Comparison of ENCODE assay signal across 28 cellular contexts in the genomic region with DNA sequence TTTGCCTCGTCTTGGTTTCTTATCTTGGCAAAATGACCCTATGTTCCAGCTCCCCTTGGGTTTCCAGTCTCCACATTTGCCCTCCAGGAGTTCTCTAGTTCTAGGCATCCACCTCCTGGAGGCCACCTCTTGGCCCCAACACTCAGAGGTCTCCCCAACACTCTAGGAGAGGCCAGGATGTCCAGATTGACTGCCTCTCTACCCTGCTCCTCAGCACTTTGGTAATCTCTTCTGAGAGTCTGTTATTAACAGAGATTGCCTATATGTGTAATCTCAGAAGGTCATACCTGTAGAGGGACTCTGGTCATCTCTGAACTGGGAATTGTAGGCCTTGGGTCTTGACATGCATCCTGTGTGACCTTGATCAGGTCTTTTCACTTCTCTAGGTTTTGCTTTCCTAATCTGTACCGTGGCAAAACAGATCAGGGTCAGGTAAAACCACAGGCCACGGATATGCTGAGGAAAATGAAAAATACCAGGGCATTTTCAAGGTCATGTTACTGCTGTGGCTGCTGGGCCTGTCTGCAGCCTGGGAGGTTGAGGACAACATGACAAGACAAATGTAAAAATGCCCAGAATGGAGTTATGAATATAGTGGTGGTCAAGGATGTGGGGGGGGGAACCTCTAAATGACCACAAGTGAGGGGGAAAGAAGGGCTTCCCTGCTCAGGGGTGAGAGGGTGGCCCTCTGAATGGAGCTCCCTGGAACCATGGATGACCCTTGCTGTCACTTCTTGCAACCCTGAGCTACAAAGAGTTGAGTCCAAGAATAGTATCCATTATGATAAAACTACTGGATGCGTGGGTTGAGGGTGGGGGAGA. TPM values are rescaled to one million over a fixed set of nuclear protein-coding genes. Genes with fewer than 3 reads are reported as not detected.
DNase-seq lines count a peak whose midpoint lies in the region; ATAC-seq, FAIRE-seq and TF ChIP-seq lines count a peak whose summit lies in the region.
"Had no signal": no experiment of that assay in that cellular context is flagged by ENCODE, and none has a peak within 500 bp of the region (broad histone marks: within the 10 kb centered on the region; RNA-seq: fewer than 3 reads in every experiment).

No MANE protein-coding gene starts in this region.

- H3K9me3 Mint-ChIP-seq in dendritic cell treated with granulocyte-macrophage colony-stimulating factor and Interleukin-4, amounts not matched to agents 40 ng/mL and 50 ng/mL, for 4 days: no peaks in the 10 kb centered on the region
- H3K9me3 Mint-ChIP-seq: activated naive CD4-positive, alpha-beta T cell treated with anti-CD3 and anti-CD28 coated beads for 36 hours had no signal

- H3K4me3 Mint-ChIP-seq in dendritic cell treated with granulocyte-macrophage colony-stimulating factor and Interleukin-4, amounts not matched to agents 40 ng/mL and 50 ng/mL, for 4 days: no peak overlapping the region
- H3K4me3 Mint-ChIP-seq: activated naive CD4-positive, alpha-beta T cell treated with anti-CD3 and anti-CD28 coated beads for 36 hours had no signal

- H3K36me3 ChIP-seq in BLaER1 treated with 17β-estradiol and CSF1 and Interleukin-3, amounts not matched to agents 10 nM and 100 nM: no peaks in the 10 kb centered on the region
- H3K36me3 ChIP-seq in H7 (replicated peaks; ENCODE audit: control insufficient read depth, insufficient read depth, low read length) (no peaks in the 10 kb centered on the region), SJCRH30 (no peaks in the 10 kb centered on the region)
- H3K36me3 ChIP-seq: BE2C, breast epithelium, spleen, tibial nerve had no signal

- H3K4me1 Mint-ChIP-seq in dendritic cell treated with granulocyte-macrophage colony-stimulating factor and Interleukin-4, amounts not matched to agents 40 ng/mL and 50 ng/mL, for 4 days (ENCODE audit: low read depth): peaks cover 69% of the 10 kb centered on the region

- H4K20me1 ChIP-seq in BLaER1 treated with 17β-estradiol and CSF1 and Interleukin-3, amounts not matched to agents 10 nM and 100 nM: no peaks in the 10 kb centered on the region

- no peak for TF ChIP-seq CTCF in GM10266 (IDR thresholded peaks at IDR 0.05; ENCODE audit: control insufficient read depth, insufficient read depth, low read depth, missing control alignments)

- intact Hi-C loops in dendritic cell treated with granulocyte-macrophage colony-stimulating factor and Interleukin-4, amounts not matched to agents 40 ng/mL and 50 ng/mL, for 4 days (cut with micrococcal nuclease): no loop called here

- H3K27me3 ChIP-seq in BLaER1 treated with 17β-estradiol and CSF1 and Interleukin-3, amounts not matched to agents 10 nM and 100 nM: no peaks in the 10 kb centered on the region
- no peaks in the 10 kb centered on the region for H3K27me3 ChIP-seq in H7 (ENCODE audit: control insufficient read depth, insufficient read depth, low read length)
- H3K27me3 ChIP-seq in SJCRH30: peaks cover 15% of the 10 kb centered on the region; the same call in 1 of the 2 replicates
- H3K27me3 ChIP-seq: spleen, tibial nerve had no signal

- peak overlapping the region in 4 of 11 experiments; percentile 0 to 69 (median 56); a peak in 10 of 22 replicates for H3K27ac ChIP-seq in BLaER1 treated with 17β-estradiol and CSF1 and Interleukin-3, amounts not matched to agents 10 nM and 100 nM
- no peak overlapping the region for H3K27ac ChIP-seq in SJCRH30
- H3K27ac ChIP-seq: A549, breast epithelium, spleen, tibial nerve had no signal

- no peaks in the 10 kb centered on the region for H3K36me3 Mint-ChIP-seq in dendritic cell treated with granulocyte-macrophage colony-stimulating factor and Interleukin-4, amounts not matched to agents 40 ng/mL and 50 ng/mL, for 4 days (ENCODE audit: low read depth)

- H3K4me1 ChIP-seq in BLaER1 treated with 17β-estradiol and CSF1 and Interleukin-3, amounts not matched to agents 10 nM and 100 nM: peaks cover 67 to 82% (median 81%) of the 10 kb centered on the region in 10 experiments
- H3K4me1 ChIP-seq in SJCRH30: no peaks in the 10 kb centered on the region
- H3K4me1 ChIP-seq: A549, BE2C, breast epithelium, tibial nerve had no signal

- no peak overlapping the region for H3K9ac ChIP-seq in BLaER1 treated with 17β-estradiol and CSF1 and Interleukin-3, amounts not matched to agents 10 nM and 100 nM

- no peak overlapping the region for H3K4me3 ChIP-seq in BLaER1 treated with 17β-estradiol and CSF1 and Interleukin-3, amounts not matched to agents 10 nM and 100 nM
- H3K4me3 ChIP-seq in H7 (ENCODE audit: insufficient read depth, low read depth, low read length): no peak overlapping the region
- H3K4me3 ChIP-seq in SJCRH30: no peak overlapping the region
- H3K4me3 ChIP-seq: A549, breast epithelium, spleen, tibial nerve had no signal

- H3K27me3 Mint-ChIP-seq in dendritic cell treated with granulocyte-macrophage colony-stimulating factor and Interleukin-4, amounts not matched to agents 40 ng/mL and 50 ng/mL, for 4 days: peaks cover 8% of the 10 kb centered on the region

- H3K4me2 ChIP-seq in BLaER1 treated with 17β-estradiol and CSF1 and Interleukin-3, amounts not matched to agents 10 nM and 100 nM: peak overlapping the region; percentile 48 to 84 (median 70)
- H3K4me2 ChIP-seq: A549 had no signal

- H3K27ac Mint-ChIP-seq in dendritic cell treated with granulocyte-macrophage colony-stimulating factor and Interleukin-4, amounts not matched to agents 40 ng/mL and 50 ng/mL, for 4 days: peak overlapping the region; percentile 1
- H3K27ac Mint-ChIP-seq: activated naive CD4-positive, alpha-beta T cell treated with anti-CD3 and anti-CD28 coated beads for 36 hours had no signal

- no peak for FAIRE-seq in urothelium cell line (lab: Jason Lieb, UNC)
- FAIRE-seq: A549, endothelial cell of umbilical vein, H1 had no signal

- no peaks in the 10 kb centered on the region for H3K9me3 ChIP-seq in BLaER1 treated with 17β-estradiol and CSF1 and Interleukin-3, amounts not matched to agents 10 nM and 100 nM (replicated peaks in 1 of 11)
- no peaks in the 10 kb centered on the region for H3K9me3 ChIP-seq in SJCRH30 (replicated peaks)
- H3K9me3 ChIP-seq: A549, BE2C, breast epithelium, spleen, tibial nerve had no signal

- DNase-seq in H7 (no peak), urothelium cell line (ENCODE audit: low spot score) (no peak), SJCRH30 (no peak), GM10266 (ENCODE audit: extremely low spot score) (no peak)
- DNase-seq: activated CD4-positive, alpha-beta T cell treated with anti-CD3 and anti-CD28 coated beads, Interleukin-2, amount 50 U/mL, for 48 hours; activated CD4-positive, CD25-positive, alpha-beta regulatory T cell; activated naive CD4-positive, alpha-beta T cell treated with anti-CD3 and anti-CD28 coated beads for 36 hours; amniotic stem cell; BE2C; cortex of kidney; head of caudate nucleus; mesenchymal stem cell; NCI-H526 treated with DMSO at 0.1 percent for 48 hours; spleen; stimulated activated CD4-positive, alpha-beta T cell treated with anti-CD3 and anti-CD28 coated beads, Interleukin-4, amount 100 ng/mL, for 1 hour; stimulated activated naive CD8-positive, alpha-beta T cell treated with anti-CD3 and anti-CD28 coated beads, Interleukin-15, Interleukin-2, amounts not matched to agents 100 U/mL and 50 U/mL, for 24 hours; T1000 had no signal

- peak; percentile 22 for ATAC-seq in GM19467 (IDR thresholded peaks at IDR 0.05; ENCODE audit: unreplicated experiment)
- ATAC-seq in HG03354 (IDR thresholded peaks at IDR 0.05; ENCODE audit: poor library complexity, severe bottlenecking, unreplicated experiment): peak; percentile 24
- ATAC-seq: A549 had no signal

RNA-seq across cellular contexts. Expression of gene CCL4L2, which starts 5.0 kb away (rescaled TPM):
- not detected in 2 replicates for total RNA-seq in H7 (2014; rRNA removed; shearing (Covaris generic))
- total RNA-seq in SJCRH30 (2014; rRNA removed; shearing (Covaris generic)): not detected in 2 replicates
- total RNA-seq: endothelial cell of umbilical vein, H1, myocyte, osteoblast had no signal

RNA-seq across cellular contexts. Expression of gene CCL3L1, which starts 9.3 kb away (rescaled TPM):
- total RNA-seq in H7 (2014; rRNA removed; shearing (Covaris generic)): not detected in 2 replicates
- not detected in 2 replicates for total RNA-seq in SJCRH30 (2014; rRNA removed; shearing (Covaris generic))
- total RNA-seq: endothelial cell of umbilical vein, H1, myocyte, osteoblast, tibial nerve had no signal

RNA-seq across cellular contexts. Expression of gene TBC1D3B, which starts 29.4 kb away (rescaled TPM):
- 1.1 TPM in 1 of 2 replicates, not detected in the other for total RNA-seq in H7 (2014; rRNA removed; shearing (Covaris generic))
- total RNA-seq in SJCRH30 (2014; rRNA removed; shearing (Covaris generic)): 1.5 and 3.7 TPM in 2 replicates

RNA-seq across cellular contexts. Expression of gene TBC1D3I, which starts 58.5 kb away (rescaled TPM):
- total RNA-seq in H7 (2014; rRNA removed; shearing (Covaris generic)): 0.26 TPM in 1 of 2 replicates, not detected in the other
- not detected in 2 replicates for total RNA-seq in SJCRH30 (2014; rRNA removed; shearing (Covaris generic))
- total RNA-seq: H1 had no signal
